10 cellular contexts compared by ENCODE assay signal in the genomic region with DNA sequence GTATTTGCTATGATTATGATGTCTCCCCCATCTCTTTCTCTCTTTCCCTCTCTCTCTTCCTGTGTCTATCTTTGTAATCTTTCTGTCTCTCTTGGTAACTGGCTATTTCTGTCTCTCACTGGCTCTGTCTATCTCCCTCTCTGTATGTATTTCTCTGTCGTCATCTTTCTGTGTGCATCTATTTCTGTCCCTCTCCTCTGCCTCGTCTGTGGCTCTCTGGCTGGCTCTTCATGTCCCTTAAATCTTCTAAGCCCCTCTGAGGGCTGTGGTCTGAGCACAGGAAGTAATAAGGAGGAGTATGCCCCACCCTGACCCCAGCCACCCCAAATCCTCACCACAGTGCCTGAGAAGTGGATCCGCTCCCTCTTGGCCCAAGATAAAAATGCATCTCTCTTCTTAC.
DNase-seq lines count a peak whose midpoint lies in the region; TF ChIP-seq lines count a peak whose summit lies in the region.
"Had no signal": no experiment of that assay in that cellular context is flagged by ENCODE, and none has a peak within 500 bp of the region (broad histone marks: within the 10 kb centered on the region; RNA-seq: fewer than 3 reads in every experiment).

No MANE protein-coding gene starts in this region.

- H3K9me3 ChIP-seq in OCI-LY3 (ENCODE audit: insufficient read depth, low read length) (no peaks in the 10 kb centered on the region), left ventricle myocardium inferior (replicated peaks) (no peaks in the 10 kb centered on the region)
- H3K9me3 ChIP-seq: A549 had no signal

- peak overlapping the region; percentile 9 for H3K27ac Mint-ChIP-seq in T-helper 1 cell treated with Interleukin-12 subunit alpha and Interleukin-12 subunit beta and Interleukin-4 antibody, amounts not matched to agents 30 μg/mL and 1 μg/mL, for 36 hours
- H3K27ac Mint-ChIP-seq in stimulated activated naive CD8-positive, alpha-beta T cell treated with anti-CD3 and anti-CD28 coated beads, Interleukin-15, Interleukin-2, amounts not matched to agents 100 ng/mL and 50 ng/mL, for 24 hours, result peak overlapping the region; percentile 13

- intact Hi-C loops in left ventricle myocardium inferior (cut with micrococcal nuclease), result no loop called here

- DNase-seq in T-helper 1 cell (no peak), left ventricle myocardium inferior (no peak), occipital lobe (lab: John Stamatoyannopoulos, UW) (no peak), NCI-H187 treated with DMSO at 0.1 percent for 48 hours (lab: John Stamatoyannopoulos, UW) (no peak), EL (no peak)
- DNase-seq: activated CD4-positive, CD25-positive, alpha-beta regulatory T cell had no signal

- H4K20me1 ChIP-seq in OCI-LY3 (ENCODE audit: insufficient read depth, low read length), result no peaks in the 10 kb centered on the region

- H3K27ac ChIP-seq in OCI-LY3 (ENCODE audit: low read length) (no peak overlapping the region), left ventricle myocardium inferior (replicated peaks) (peak overlapping the region; percentile 62)
- H3K27ac ChIP-seq: A549 had no signal

- no peaks in the 10 kb centered on the region for H3K79me2 ChIP-seq in OCI-LY3 (ENCODE audit: low read length)

- no peak overlapping the region for H3K4me3 Mint-ChIP-seq in T-helper 1 cell treated with Interleukin-12 subunit alpha and Interleukin-12 subunit beta and Interleukin-4 antibody, amounts not matched to agents 30 μg/mL and 1 μg/mL, for 36 hours
- no peak overlapping the region for H3K4me3 Mint-ChIP-seq in stimulated activated naive CD8-positive, alpha-beta T cell treated with anti-CD3 and anti-CD28 coated beads, Interleukin-15, Interleukin-2, amounts not matched to agents 100 ng/mL and 50 ng/mL, for 24 hours

- 0 out of 2 replicates have a peak overlapping the region, but pooled peaks have one; percentile 7 for H3K9ac ChIP-seq in OCI-LY3 (ENCODE audit: low read length)

- H3K36me3 ChIP-seq in OCI-LY3 (replicated peaks; ENCODE audit: low read depth, low read length) (no peaks in the 10 kb centered on the region), left ventricle myocardium inferior (no peaks in the 10 kb centered on the region)

- H3K4me2 ChIP-seq in OCI-LY3 (ENCODE audit: low read length), result peak overlapping the region; percentile 98
- H3K4me2 ChIP-seq: A549 had no signal

- H3K4me3 ChIP-seq in OCI-LY3 (ENCODE audit: low read length) (peak overlapping the region; percentile 79), left ventricle myocardium inferior (peak overlapping the region; percentile 6)
- H3K4me3 ChIP-seq: A549 had no signal

- H3K36me3 Mint-ChIP-seq in T-helper 1 cell treated with Interleukin-12 subunit alpha and Interleukin-12 subunit beta and Interleukin-4 antibody, amounts not matched to agents 30 μg/mL and 1 μg/mL, for 36 hours (ENCODE audit: low read depth), result no peaks in the 10 kb centered on the region
- H3K36me3 Mint-ChIP-seq in stimulated activated naive CD8-positive, alpha-beta T cell treated with anti-CD3 and anti-CD28 coated beads, Interleukin-15, Interleukin-2, amounts not matched to agents 100 ng/mL and 50 ng/mL, for 24 hours (ENCODE audit: low read depth), result no peaks in the 10 kb centered on the region

- peaks cover 4% of the 10 kb centered on the region for H3K27me3 Mint-ChIP-seq in T-helper 1 cell treated with Interleukin-12 subunit alpha and Interleukin-12 subunit beta and Interleukin-4 antibody, amounts not matched to agents 30 μg/mL and 1 μg/mL, for 36 hours (ENCODE audit: low read depth)
- H3K27me3 Mint-ChIP-seq in stimulated activated naive CD8-positive, alpha-beta T cell treated with anti-CD3 and anti-CD28 coated beads, Interleukin-15, Interleukin-2, amounts not matched to agents 100 ng/mL and 50 ng/mL, for 24 hours, result no peaks in the 10 kb centered on the region

- H3K4me1 ChIP-seq in OCI-LY3 (ENCODE audit: low read length) (peaks cover 26% of the 10 kb centered on the region), left ventricle myocardium inferior (peaks cover 20% of the 10 kb centered on the region)
- H3K4me1 ChIP-seq: A549 had no signal

- peaks cover 37% of the 10 kb centered on the region for H3K27me3 ChIP-seq in OCI-LY3 (ENCODE audit: low read depth, low read length)
- H3K27me3 ChIP-seq in left ventricle myocardium inferior (ENCODE audit: low read depth), result no peaks in the 10 kb centered on the region

- H3K9me3 Mint-ChIP-seq in T-helper 1 cell treated with Interleukin-12 subunit alpha and Interleukin-12 subunit beta and Interleukin-4 antibody, amounts not matched to agents 30 μg/mL and 1 μg/mL, for 36 hours, result no peaks in the 10 kb centered on the region
- H3K9me3 Mint-ChIP-seq in stimulated activated naive CD8-positive, alpha-beta T cell treated with anti-CD3 and anti-CD28 coated beads, Interleukin-15, Interleukin-2, amounts not matched to agents 100 ng/mL and 50 ng/mL, for 24 hours, result no peaks in the 10 kb centered on the region

- peak overlapping the region; percentile 20 for H2AFZ ChIP-seq in OCI-LY3 (ENCODE audit: low read depth, low read length)

- peaks cover 11% of the 10 kb centered on the region for H3K4me1 Mint-ChIP-seq in T-helper 1 cell treated with Interleukin-12 subunit alpha and Interleukin-12 subunit beta and Interleukin-4 antibody, amounts not matched to agents 30 μg/mL and 1 μg/mL, for 36 hours (ENCODE audit: low read depth)
- H3K4me1 Mint-ChIP-seq in stimulated activated naive CD8-positive, alpha-beta T cell treated with anti-CD3 and anti-CD28 coated beads, Interleukin-15, Interleukin-2, amounts not matched to agents 100 ng/mL and 50 ng/mL, for 24 hours (ENCODE audit: low read depth), result peaks cover 13% of the 10 kb centered on the region

- no peak for TF ChIP-seq CTCF in OCI-LY3 (IDR thresholded peaks at IDR 0.05; ENCODE audit: low read depth, low read length)
- no peak for TF ChIP-seq CTCF in left ventricle myocardium inferior (IDR thresholded peaks at IDR 0.05; ENCODE audit: borderline replicate concordance)
